Comparison of ENCODE assay signal across 24 cellular contexts in genomic region chr10:101464082-101464481, GRCh38.
DNase-seq lines count a peak whose midpoint lies in the region; ATAC-seq and TF ChIP-seq lines count a peak whose summit lies in the region.
"Had no signal": no experiment of that assay in that cellular context is flagged by ENCODE, and none has a peak within 500 bp of the region (broad histone marks: within the 10 kb centered on the region; RNA-seq: fewer than 3 reads in every experiment).

No MANE protein-coding gene starts in this region.

- no peak for TF ChIP-seq RAD21 in SK-N-SH (IDR thresholded peaks at IDR 0.05; ENCODE audit: low read length)

- no peak overlapping the region for H3K4me3 ChIP-seq in SK-N-SH (ENCODE audit: low read depth in 2 of 2, low read length in 1 of 2)
- H3K4me3 ChIP-seq: BLaER1, GM12878 had no signal

- peak overlapping the region; percentile 23 for H3K4me3 Mint-ChIP-seq in glutamatergic neuron (ENCODE audit: unreplicated experiment)
- H3K4me3 Mint-ChIP-seq: CD14-positive monocyte; CD4-positive, alpha-beta memory T cell; CD4-positive, CD25-positive, alpha-beta regulatory T cell; CD8-positive, alpha-beta memory T cell had no signal

- ATAC-seq in SK-N-SH treated with all-trans-retinoic acid at 6 μM for 48 hours, result no peak
- ATAC-seq: GM12878 had no signal

- TF ChIP-seq EP300 in SK-N-SH (IDR thresholded peaks at IDR 0.05; ENCODE audit: borderline replicate concordance in 1 of 2, low read depth in 1 of 2, low read length in 1 of 2), result peak in 1 of 2 experiments; percentile 84; a peak in 2 of 4 replicates

- no peak overlapping the region for H2AFZ ChIP-seq in SK-N-SH (ENCODE audit: low read depth)

- WGBS in SK-N-SH (ENCODE audit: low lambda C conversion rate), result 72% methylated on average over 4 of the region's 4 CpGs

- H4K20me1 ChIP-seq in SK-N-SH (ENCODE audit: insufficient read depth), result no peaks in the 10 kb centered on the region

- H3K27me3 Mint-ChIP-seq in glutamatergic neuron (ENCODE audit: unreplicated experiment), result no peaks in the 10 kb centered on the region
- H3K27me3 Mint-ChIP-seq: CD4-positive, alpha-beta memory T cell; CD4-positive, CD25-positive, alpha-beta regulatory T cell; CD8-positive, alpha-beta memory T cell had no signal

- H3K36me3 ChIP-seq in SK-N-SH (replicated peaks in 1 of 2; ENCODE audit: control insufficient read depth in 1 of 2, insufficient read depth in 2 of 2, low read length in 1 of 2), result no peaks in the 10 kb centered on the region
- H3K36me3 ChIP-seq: BE2C had no signal

- no peak overlapping the region for H3K4me2 ChIP-seq in SK-N-SH
- H3K4me2 ChIP-seq: BLaER1 had no signal

- H3K27ac ChIP-seq in SK-N-SH (ENCODE audit: low read depth in 2 of 2, low read length in 1 of 2), result peak overlapping the region in 1 of 2 experiments; percentile 91; a peak in 2 of 4 replicates
- H3K27ac ChIP-seq: BLaER1 had no signal

- no peak for TF ChIP-seq CTCF in SK-N-SH (IDR thresholded peaks at IDR 0.05)
- no peak for TF ChIP-seq CTCF in glutamatergic neuron (IDR thresholded peaks at IDR 0.05; ENCODE audit: partially characterized antibody, unreplicated experiment)

- DNase-seq in SK-N-SH (peak; percentile 31), glutamatergic neuron (no peak), T-helper 2 cell (no peak), NCI-H128 (lab: John Stamatoyannopoulos, UW; ENCODE audit: unreplicated experiment) (no peak), NCI-H510A treated with DMSO at 0.1 percent for 48 hours (lab: John Stamatoyannopoulos, UW) (no peak)
- DNase-seq: 8988T; ACHN; C1 segment of cervical spinal cord; CD4-positive, alpha-beta memory T cell; CD4-positive, CD25-positive, alpha-beta regulatory T cell; CD8-positive, alpha-beta memory T cell; COR-L47; DMS 273 treated with DMSO at 0.1 percent for 48 hours; DMS153; DMS53; DMS79; DND-41; EL; GDM1 had no signal

- H3K9ac ChIP-seq in SK-N-SH, result no peak overlapping the region
- H3K9ac ChIP-seq: BLaER1 had no signal

- CTCF ChIA-PET in SK-N-SH (lab: Yijun Ruan, JAX), result interaction anchor here (1.1 to 6.3 kb wide), 6 partner anchors 11 to 249 kb away, joined by 6 to 108 read pairs (median 79); no protein-coding TSS in a partner anchor

- peak overlapping the region; percentile 78 for H3K27ac Mint-ChIP-seq in glutamatergic neuron (ENCODE audit: unreplicated experiment)
- H3K27ac Mint-ChIP-seq: CD14-positive monocyte; CD4-positive, alpha-beta memory T cell; CD4-positive, CD25-positive, alpha-beta regulatory T cell had no signal

- H3K27me3 ChIP-seq in SK-N-SH (ENCODE audit: insufficient read depth), result no peaks in the 10 kb centered on the region
- H3K27me3 ChIP-seq: BE2C, BLaER1 had no signal

- H3K4me1 Mint-ChIP-seq in glutamatergic neuron (ENCODE audit: low read depth, unreplicated experiment), result peaks cover 28% of the 10 kb centered on the region

- no peaks in the 10 kb centered on the region; the same call in none of the 2 replicates for H3K79me2 ChIP-seq in SK-N-SH (ENCODE audit: insufficient read depth)

- H3K9me2 ChIP-seq in SK-N-SH, result no peaks in the 10 kb centered on the region

- H3K9me3 Mint-ChIP-seq in glutamatergic neuron (ENCODE audit: unreplicated experiment), result peaks cover 3% of the 10 kb centered on the region
- H3K9me3 Mint-ChIP-seq: CD14-positive monocyte; CD4-positive, alpha-beta memory T cell; CD4-positive, CD25-positive, alpha-beta regulatory T cell; CD8-positive, alpha-beta memory T cell had no signal

- no peaks in the 10 kb centered on the region for H3F3A ChIP-seq in SK-N-SH (replicated peaks; ENCODE audit: insufficient read depth)

- POLR2A ChIA-PET in SK-N-SH (lab: Yijun Ruan, JAX), result no interaction called here

- H3K9me3 ChIP-seq in SK-N-SH, result no peaks in the 10 kb centered on the region
- H3K9me3 ChIP-seq: BE2C, BLaER1 had no signal

- H3K4me1 ChIP-seq in SK-N-SH (ENCODE audit: control insufficient read depth in 1 of 2, insufficient read depth in 2 of 2, low read depth in 1 of 2, low read length in 1 of 2), result peaks cover 0 to 13% of the 10 kb centered on the region in 2 experiments; a peak in 2 of 4 replicates
- H3K4me1 ChIP-seq: BLaER1 had no signal

- H3K36me3 Mint-ChIP-seq in glutamatergic neuron (ENCODE audit: unreplicated experiment), result no peaks in the 10 kb centered on the region
- H3K36me3 Mint-ChIP-seq: CD4-positive, alpha-beta memory T cell had no signal

TF ChIP-seq in SK-N-SH, 30 proteins besides CTCF, POLR2A, EP300 and RAD21:
- TF ChIP-seq MEF2A (IDR thresholded peaks at IDR 0.05; ENCODE audit: borderline replicate concordance, low read depth) (no peak), RFX5 (IDR thresholded peaks at IDR 0.05; ENCODE audit: low read length) (no peak), NFIC (IDR thresholded peaks at IDR 0.05; ENCODE audit: borderline replicate concordance) (no peak), MXI1 (IDR thresholded peaks at IDR 0.05; ENCODE audit: low read depth, low read length) (no peak), TEAD4 (IDR thresholded peaks at IDR 0.05; ENCODE audit: borderline replicate concordance, insufficient read depth) (no peak), RCOR1 (IDR thresholded peaks at IDR 0.05; ENCODE audit: low read length) (peak; percentile 52), GATA2 (CRISPR knock-in tag; IDR thresholded peaks at IDR 0.05) (peak; percentile 47), FOXM1 (IDR thresholded peaks at IDR 0.05; ENCODE audit: low read depth) (no peak), CHD2 (IDR thresholded peaks at IDR 0.05; ENCODE audit: low read length, partially characterized antibody) (peak; percentile 30)

TF ChIP-seq in SK-N-SH treated with all-trans-retinoic acid at 6 μM for 48 hours, 23 proteins besides CTCF, POLR2A, EP300 and RAD21:
- no peak for TF ChIP-seq ESRRG (CRISPR knock-in tag; IDR thresholded peaks at IDR 0.05)
- no peak for TF ChIP-seq BACH2 (CRISPR knock-in tag; IDR thresholded peaks at IDR 0.05; ENCODE audit: borderline replicate concordance)
- peak; percentile 66; the same call in 1 of the 2 replicates for TF ChIP-seq TCF4 (CRISPR knock-in tag; IDR thresholded peaks at IDR 0.05; ENCODE audit: borderline replicate concordance)
TF ChIP-seq in SK-N-SH treated with all-trans-retinoic acid at 6 μM for 48 hours: peak in this region for 1.
